Comparison of ENCODE assay signal across 15 cellular contexts in genomic region chr10:63738410-63738809, GRCh38.
DNase-seq lines count a peak whose midpoint lies in the region; ATAC-seq and TF ChIP-seq lines count a peak whose summit lies in the region.
"Had no signal": no experiment of that assay in that cellular context is flagged by ENCODE, and none has a peak within 500 bp of the region (broad histone marks: within the 10 kb centered on the region; RNA-seq: fewer than 3 reads in every experiment).

No MANE protein-coding gene starts in this region.

- H3K4me3 ChIP-seq in choroid plexus epithelial cell (ENCODE audit: low read depth, low read length) (no peak overlapping the region), mesendoderm (ENCODE audit: low read length) (no peak overlapping the region)
- H3K4me3 ChIP-seq: cardiac muscle cell, testis had no signal

- no peak for ATAC-seq in GM19324 (IDR thresholded peaks at IDR 0.05; ENCODE audit: low FRiP score, unreplicated experiment)
- ATAC-seq: activated T-cell treated with anti-CD3 and anti-CD28 coated beads, Interleukin-2, amount 50 U/mL, for 72 hours had no signal

- H3K56ac ChIP-seq in mesendoderm (ENCODE audit: low read length), result no peak overlapping the region

- H3K23ac ChIP-seq in mesendoderm (ENCODE audit: low read length), result no peak overlapping the region

- H4K8ac ChIP-seq in mesendoderm (ENCODE audit: low read depth, low read length), result no peak overlapping the region

- H4K5ac ChIP-seq in mesendoderm (ENCODE audit: low read length), result no peak overlapping the region

- H2BK5ac ChIP-seq in mesendoderm (ENCODE audit: low read length), result no peak overlapping the region

- H3K79me2 ChIP-seq in mesendoderm (ENCODE audit: control insufficient read depth, insufficient read depth, low read length), result no peaks in the 10 kb centered on the region

- no peaks in the 10 kb centered on the region for H3K79me1 ChIP-seq in mesendoderm (ENCODE audit: low read length)

- H2BK120ac ChIP-seq in mesendoderm (ENCODE audit: low read depth, low read length), result no peak overlapping the region

- H3K36me3 ChIP-seq in mesendoderm (ENCODE audit: control insufficient read depth, insufficient read depth, low read length), result no peaks in the 10 kb centered on the region
- H3K36me3 ChIP-seq: cardiac muscle cell had no signal

- TF ChIP-seq CTCF in choroid plexus epithelial cell (conservative IDR thresholded peaks at IDR 0.05; ENCODE audit: low read depth, low read length), result no peak

- DNase-seq in Daoy (ENCODE audit: low read depth), result peak; percentile 32
- DNase-seq in NCI-H446 (lab: John Stamatoyannopoulos, UW), result peak; percentile 14 to 61
- DNase-seq in choroid plexus epithelial cell (ENCODE audit: low read depth), result peak; percentile 93
- DNase-seq in mesendoderm, result peak; percentile 79
- no peak for DNase-seq in T-helper 9 cell
- no peak for DNase-seq in occipital lobe (lab: John Stamatoyannopoulos, UW)
- no peak for DNase-seq in NCI-H1092 (lab: John Stamatoyannopoulos, UW)
- DNase-seq: activated B cell treated with CpG ODN at 0.5 μM for 24 hours; activated T-cell treated with anti-CD3 and anti-CD28 coated beads, Interleukin-2, amount 50 U/mL, for 72 hours; AML-193; foreskin melanocyte; NCI-H345; testis had no signal

- no peak overlapping the region for H3K27ac ChIP-seq in mesendoderm (ENCODE audit: low read depth, low read length)
- H3K27ac ChIP-seq: cardiac muscle cell, testis had no signal

- no peak overlapping the region for H3K9ac ChIP-seq in mesendoderm (ENCODE audit: low read length)

- WGBS in mesendoderm (ENCODE audit: extremely low coverage, insufficient coverage, low lambda C conversion rate), result no CpG with 5 or more reads among the region's 2 CpGs

- H3K18ac ChIP-seq in mesendoderm (ENCODE audit: low read length), result no peak overlapping the region

- H3K4ac ChIP-seq in mesendoderm (ENCODE audit: low read depth, low read length), result no peak overlapping the region

- H2BK15ac ChIP-seq in mesendoderm (replicated peaks; ENCODE audit: low read depth), result no peak overlapping the region

- H3K4me2 ChIP-seq in mesendoderm (ENCODE audit: low read length), result no peak overlapping the region

- H3K4me1 ChIP-seq in mesendoderm (ENCODE audit: control insufficient read depth, low read depth, low read length), result no peaks in the 10 kb centered on the region
- H3K4me1 ChIP-seq: testis had no signal

- no peak overlapping the region for H2AK5ac ChIP-seq in mesendoderm (ENCODE audit: low read length)

- H3K27me3 ChIP-seq in mesendoderm (ENCODE audit: insufficient read depth, low read length, poor library complexity), result no peaks in the 10 kb centered on the region
- H3K27me3 ChIP-seq: cardiac muscle cell, testis had no signal

Comparison
In these comparisons a context has a peak if more than half of its experiments do, and no peak if none do; other contexts are left out.
1. DNase-seq: peak in Daoy (single experiment), NCI-H446 (2 of 2), choroid plexus epithelial cell (single experiment) and mesendoderm (single experiment); none in T-helper 9 cell (single experiment), occipital lobe (single experiment) and NCI-H1092 (single experiment).